Comparison of ENCODE assay signal across 39 cellular contexts in genomic region chr2:61562615-61563014, GRCh38.
"Had no signal": no experiment of that assay in that cellular context is flagged by ENCODE, and none has a peak within 500 bp of the region (broad histone marks: within the 10 kb centered on the region; RNA-seq: fewer than 3 reads in every experiment).

No MANE protein-coding gene starts in this region.

- FAIRE-seq: astrocyte, bronchial epithelial cell, colon had no signal

- H3K27me3 Mint-ChIP-seq: activated naive CD4-positive, alpha-beta T cell treated with anti-CD3 and anti-CD28 coated beads, Interleukin-2, amount 50 U/mL, for 24 hours; activated naive CD8-positive, alpha-beta T cell; activated naive CD8-positive, alpha-beta T cell treated with anti-CD3 and anti-CD28 coated beads for 36 hours; activated naive CD8-positive, alpha-beta T cell treated with anti-CD3 and anti-CD28 coated beads, Interleukin-2, amount 50 U/mL, for 24 hours; activated T-cell treated with anti-CD3 and anti-CD28 coated beads, Interleukin-2, amount 50 U/mL, for 24 hours; central memory CD8-positive, alpha-beta T cell had no signal

- H3K9me3 Mint-ChIP-seq: activated naive CD4-positive, alpha-beta T cell treated with anti-CD3 and anti-CD28 coated beads for 36 hours; activated naive CD4-positive, alpha-beta T cell treated with anti-CD3 and anti-CD28 coated beads, Interleukin-2, amount 10 ng/mL, durations not matched to agents 7 days and 5 days; activated naive CD4-positive, alpha-beta T cell treated with anti-CD3 and anti-CD28 coated beads, Interleukin-2, amount 50 U/mL, for 24 hours; activated naive CD4-positive, alpha-beta T cell treated with anti-CD3 and anti-CD28 coated beads, Interleukin-2, amount 50 U/mL, for 72 hours; activated naive CD8-positive, alpha-beta T cell treated with anti-CD3 and anti-CD28 coated beads, Interleukin-2, amount 10 ng/mL, durations not matched to agents 7 days and 5 days; activated naive CD8-positive, alpha-beta T cell treated with anti-CD3 and anti-CD28 coated beads, Interleukin-2, amount 50 U/mL, for 24 hours; activated T-cell treated with anti-CD3 and anti-CD28 coated beads, Interleukin-2, amount 50 U/mL, for 24 hours; activated T-cell treated with anti-CD3 and anti-CD28 coated beads, Interleukin-2, amount 50 U/mL, for 4 hours; activated T-cell treated with anti-CD3 and anti-CD28 coated beads, Interleukin-2, amount 50 U/mL, for 72 hours; activated T-helper 1 cell treated with anti-CD3 and anti-CD28 coated beads, Interleukin-12 subunit alpha, Interleukin-12 subunit beta, Interleukin-2, Interleukin-4 antibody, amounts not matched to agents 30 ng/mL and 10 ng/mL and 1 ng/mL, durations not matched to agents 14 hours and 24 hours and 36 hours; activated T-helper 17 cell treated with anti-CD3 and anti-CD28 coated beads, Interleukin-2, amount 50 U/mL, for 72 hours; activated T-helper 2 cell treated with anti-CD3 and anti-CD28 coated beads, Interferon-gamma antibody, Interleukin-2, Interleukin-4, amounts not matched to agents 10 μg/mL and 5 μg/mL and 100 μg/mL, durations not matched to agents 14 hours and 24 hours and 36 hours; central memory CD8-positive, alpha-beta T cell had no signal

- H3K36me3 Mint-ChIP-seq: activated naive CD4-positive, alpha-beta T cell treated with anti-CD3 and anti-CD28 coated beads, Interleukin-2, amount 10 ng/mL, durations not matched to agents 7 days and 5 days; activated naive CD4-positive, alpha-beta T cell treated with anti-CD3 and anti-CD28 coated beads, Interleukin-2, amount 50 U/mL, for 24 hours; activated naive CD4-positive, alpha-beta T cell treated with anti-CD3 and anti-CD28 coated beads, Interleukin-2, amount 50 U/mL, for 72 hours; activated naive CD8-positive, alpha-beta T cell; activated naive CD8-positive, alpha-beta T cell treated with anti-CD3 and anti-CD28 coated beads for 36 hours; activated naive CD8-positive, alpha-beta T cell treated with anti-CD3 and anti-CD28 coated beads, Interleukin-2, amount 10 ng/mL, durations not matched to agents 7 days and 5 days; brain had no signal

- H3K36me3 ChIP-seq: adrenal gland, ascending aorta, brain microvascular endothelial cell, breast epithelium, cardiac muscle cell had no signal

- H3K4me3 ChIP-seq: adrenal gland, ascending aorta, body of pancreas, breast epithelium, cardiac muscle cell had no signal

- H3K4me1 ChIP-seq: adrenal gland, ascending aorta, body of pancreas, breast epithelium had no signal

- ATAC-seq: activated naive CD4-positive, alpha-beta T cell treated with anti-CD3 and anti-CD28 coated beads, Interleukin-2, amount 50 U/mL, for 72 hours; activated naive CD8-positive, alpha-beta T cell treated with anti-CD3 and anti-CD28 coated beads, Interleukin-2, amount 50 U/mL, for 24 hours; activated T-cell treated with anti-CD3 and anti-CD28 coated beads, Interleukin-2, amount 50 U/mL, for 4 hours; activated T-cell treated with anti-CD3 and anti-CD28 coated beads, Interleukin-2, amount 50 U/mL, for 72 hours; activated T-helper 17 cell treated with anti-CD3 and anti-CD28 coated beads, Interleukin-2, amount 50 U/mL, for 72 hours; body of pancreas had no signal

- H3K27me3 ChIP-seq: adrenal gland, ascending aorta, body of pancreas, brain microvascular endothelial cell, breast epithelium, cardiac muscle cell had no signal

- H3K27ac ChIP-seq: adrenal gland, ascending aorta, body of pancreas, brain microvascular endothelial cell, breast epithelium, cardiac muscle cell had no signal

- DNase-seq: activated effector memory CD4-positive, alpha-beta T cell treated with anti-CD3 and anti-CD28 coated beads, Interleukin-2, amount 50 U/mL, for 16 hours; activated effector memory CD4-positive, alpha-beta T cell treated with Interleukin-2 at 50 U/mL for 16 hours; activated gamma-delta T cell; activated naive CD4-positive, alpha-beta T cell; activated naive CD4-positive, alpha-beta T cell treated with anti-CD3 and anti-CD28 coated beads for 36 hours; activated naive CD4-positive, alpha-beta T cell treated with anti-CD3 and anti-CD28 coated beads, Interleukin-2, amount 10 ng/mL, durations not matched to agents 7 days and 5 days; activated naive CD4-positive, alpha-beta T cell treated with anti-CD3 and anti-CD28 coated beads, Interleukin-2, amount 50 U/mL, for 16 hours; activated naive CD4-positive, alpha-beta T cell treated with Interleukin-2 at 50 U/mL for 16 hours; activated naive CD8-positive, alpha-beta T cell treated with anti-CD3 and anti-CD28 coated beads for 36 hours; activated naive CD8-positive, alpha-beta T cell treated with anti-CD3 and anti-CD28 coated beads, Interleukin-2, amount 10 ng/mL, durations not matched to agents 7 days and 5 days; activated naive CD8-positive, alpha-beta T cell treated with anti-CD3 and anti-CD28 coated beads, Interleukin-2, amount 50 U/mL, for 24 hours; activated T-cell treated with anti-CD3 and anti-CD28 coated beads, Interleukin-2, amount 50 U/mL, for 24 hours; activated T-cell treated with anti-CD3 and anti-CD28 coated beads, Interleukin-2, amount 50 U/mL, for 4 hours; activated T-cell treated with anti-CD3 and anti-CD28 coated beads, Interleukin-2, amount 50 U/mL, for 48 hours; activated T-cell treated with anti-CD3 and anti-CD28 coated beads, Interleukin-2, amount 50 U/mL, for 72 hours; adrenal gland; amniotic stem cell; amygdala; anterior cingulate cortex; aorta; body of pancreas; brain microvascular endothelial cell; caudate nucleus; central memory CD4-positive, alpha-beta T cell; cerebellar nuclear complex had no signal

- H3K4me3 Mint-ChIP-seq: activated naive CD4-positive, alpha-beta T cell treated with anti-CD3 and anti-CD28 coated beads for 36 hours; activated naive CD4-positive, alpha-beta T cell treated with anti-CD3 and anti-CD28 coated beads, Interleukin-2, amount 10 ng/mL, durations not matched to agents 7 days and 5 days; activated naive CD4-positive, alpha-beta T cell treated with anti-CD3 and anti-CD28 coated beads, Interleukin-2, amount 50 U/mL, for 24 hours; activated naive CD8-positive, alpha-beta T cell; activated naive CD8-positive, alpha-beta T cell treated with anti-CD3 and anti-CD28 coated beads for 36 hours; activated naive CD8-positive, alpha-beta T cell treated with anti-CD3 and anti-CD28 coated beads, Interleukin-2, amount 10 ng/mL, durations not matched to agents 7 days and 5 days; activated naive CD8-positive, alpha-beta T cell treated with anti-CD3 and anti-CD28 coated beads, Interleukin-2, amount 50 U/mL, for 24 hours; activated T-cell treated with anti-CD3 and anti-CD28 coated beads, Interleukin-2, amount 50 U/mL, for 24 hours; activated T-cell treated with anti-CD3 and anti-CD28 coated beads, Interleukin-2, amount 50 U/mL, for 4 hours; activated T-cell treated with anti-CD3 and anti-CD28 coated beads, Interleukin-2, amount 50 U/mL, for 72 hours; activated T-helper 1 cell treated with anti-CD3 and anti-CD28 coated beads, Interleukin-12 subunit alpha, Interleukin-12 subunit beta, Interleukin-2, Interleukin-4 antibody, amounts not matched to agents 30 ng/mL and 10 ng/mL and 1 ng/mL, durations not matched to agents 14 hours and 24 hours and 36 hours; activated T-helper 17 cell treated with anti-CD3 and anti-CD28 coated beads, Interleukin-2, amount 50 U/mL, for 72 hours; brain; central memory CD8-positive, alpha-beta T cell had no signal

- H3K9me3 ChIP-seq: adrenal gland, ascending aorta, body of pancreas, breast epithelium had no signal

- H3K27ac Mint-ChIP-seq: activated naive CD4-positive, alpha-beta T cell treated with anti-CD3 and anti-CD28 coated beads for 36 hours; activated naive CD4-positive, alpha-beta T cell treated with anti-CD3 and anti-CD28 coated beads, Interleukin-2, amount 10 ng/mL, durations not matched to agents 7 days and 5 days; activated naive CD4-positive, alpha-beta T cell treated with anti-CD3 and anti-CD28 coated beads, Interleukin-2, amount 50 U/mL, for 24 hours; activated naive CD4-positive, alpha-beta T cell treated with anti-CD3 and anti-CD28 coated beads, Interleukin-2, amount 50 U/mL, for 72 hours; activated naive CD8-positive, alpha-beta T cell; activated naive CD8-positive, alpha-beta T cell treated with anti-CD3 and anti-CD28 coated beads for 36 hours; activated naive CD8-positive, alpha-beta T cell treated with anti-CD3 and anti-CD28 coated beads, Interleukin-2, amount 10 ng/mL, durations not matched to agents 7 days and 5 days; activated naive CD8-positive, alpha-beta T cell treated with anti-CD3 and anti-CD28 coated beads, Interleukin-2, amount 50 U/mL, for 24 hours; activated T-cell treated with anti-CD3 and anti-CD28 coated beads, Interleukin-2, amount 50 U/mL, for 24 hours; activated T-cell treated with anti-CD3 and anti-CD28 coated beads, Interleukin-2, amount 50 U/mL, for 72 hours; activated T-helper 1 cell treated with anti-CD3 and anti-CD28 coated beads, Interleukin-12 subunit alpha, Interleukin-12 subunit beta, Interleukin-2, Interleukin-4 antibody, amounts not matched to agents 30 ng/mL and 10 ng/mL and 1 ng/mL, durations not matched to agents 14 hours and 24 hours and 36 hours; activated T-helper 17 cell treated with anti-CD3 and anti-CD28 coated beads, Interleukin-2, amount 50 U/mL, for 72 hours; activated T-helper 2 cell treated with anti-CD3 and anti-CD28 coated beads, Interferon-gamma antibody, Interleukin-2, Interleukin-4, amounts not matched to agents 10 μg/mL and 5 μg/mL and 100 μg/mL, durations not matched to agents 14 hours and 24 hours and 36 hours; brain had no signal

- H3K4me1 Mint-ChIP-seq: activated naive CD4-positive, alpha-beta T cell treated with anti-CD3 and anti-CD28 coated beads, Interleukin-2, amount 50 U/mL, for 24 hours; activated naive CD8-positive, alpha-beta T cell treated with anti-CD3 and anti-CD28 coated beads for 36 hours; activated naive CD8-positive, alpha-beta T cell treated with anti-CD3 and anti-CD28 coated beads, Interleukin-2, amount 10 ng/mL, durations not matched to agents 7 days and 5 days; activated naive CD8-positive, alpha-beta T cell treated with anti-CD3 and anti-CD28 coated beads, Interleukin-2, amount 50 U/mL, for 24 hours; activated T-helper 17 cell treated with anti-CD3 and anti-CD28 coated beads, Interleukin-2, amount 50 U/mL, for 72 hours; brain; central memory CD8-positive, alpha-beta T cell had no signal
